In genomic region chr15:87477759-87478687, GRCh38 we compare ENCODE assay signal across 9 cellular contexts.
DNase-seq lines count a peak whose midpoint lies in the region; ATAC-seq, FAIRE-seq and TF ChIP-seq lines count a peak whose summit lies in the region.
"Had no signal": no experiment of that assay in that cellular context is flagged by ENCODE, and none has a peak within 500 bp of the region (broad histone marks: within the 10 kb centered on the region; RNA-seq: fewer than 3 reads in every experiment).

No MANE protein-coding gene starts in this region.

- no peak for TF ChIP-seq POLR2A in IMR-90 (IDR thresholded peaks at IDR 0.05; ENCODE audit: low read depth, low read length)
- no peak for TF ChIP-seq POLR2A in tibial nerve (IDR thresholded peaks at IDR 0.05)

- no peak overlapping the region for H4K5ac ChIP-seq in IMR-90 (ENCODE audit: low read depth, low read length)

- peak in 1 of 2 donors; percentile 41 for TF ChIP-seq EP300 in tibial nerve (IDR thresholded peaks at IDR 0.05)

- H2AK9ac ChIP-seq in IMR-90 (replicated peaks; ENCODE audit: low read depth, low read length, poor library complexity), result no peak overlapping the region

- H3K27me3 ChIP-seq in ACC112 (ENCODE audit: insufficient read depth, low read length) (no peaks in the 10 kb centered on the region), IMR-90 (ENCODE audit: control insufficient read depth, insufficient read depth, low read length) (no peaks in the 10 kb centered on the region), tibial nerve (no peaks in the 10 kb centered on the region)

- dilution Hi-C loops in IMR-90 (cut with HindIII; ENCODE audit: low sequenced_read_pairs, unreplicated experiment), result no loop called here

- peak overlapping the region; percentile 59 for H2AFZ ChIP-seq in ACC112 (ENCODE audit: low read length, unreplicated experiment)
- no peak overlapping the region for H2AFZ ChIP-seq in IMR-90 (replicated peaks; ENCODE audit: low read length, poor library complexity)

- FAIRE-seq in islet of Langerhans (lab: Jason Lieb, UNC) (peak; percentile 96), GM19239 (lab: Jason Lieb, UNC) (no peak)
- FAIRE-seq: TTC549 had no signal

- TF ChIP-seq CTCF in IMR-90 (conservative IDR thresholded peaks at IDR 0.05; ENCODE audit: low read depth, low read length) (no peak), tibial nerve (IDR thresholded peaks at IDR 0.05) (no peak)

- CTCF ChIA-PET in IMR-90 (lab: Yijun Ruan, JAX), result interaction anchor here (0.5 kb wide), 1 partner anchor 9 kb away, joined by 3 read pairs; no protein-coding TSS in a partner anchor

- in situ Hi-C loops in IMR-90 (cut with MboI; ENCODE audit: low sequenced_read_pairs), result no loop called here

- H4K20me1 ChIP-seq in IMR-90 (ENCODE audit: insufficient read depth, low read length), result no peaks in the 10 kb centered on the region

- no peak overlapping the region for H4K91ac ChIP-seq in IMR-90 (ENCODE audit: insufficient read depth, low read depth, low read length)

- no peak overlapping the region for H3K56ac ChIP-seq in IMR-90 (ENCODE audit: extremely low read depth, insufficient read depth, low read length)

- no peak for TF ChIP-seq RAD21 in IMR-90 (IDR thresholded peaks at IDR 0.05; ENCODE audit: low read length)

- H2BK5ac ChIP-seq in IMR-90 (ENCODE audit: low read depth, low read length, poor library complexity, severe bottlenecking), result no peak overlapping the region

- H2BK15ac ChIP-seq in IMR-90 (ENCODE audit: low read depth, low read length), result no peak overlapping the region

- peak; percentile 72 for ATAC-seq in IMR-90 (ENCODE audit: low read depth)

- H3K27ac ChIP-seq in ACC112 (ENCODE audit: low read depth, low read length), result peak overlapping the region; percentile 27; the same call in 1 of the 2 replicates
- H3K27ac ChIP-seq in IMR-90 (ENCODE audit: insufficient read depth, low read length), result no peak overlapping the region
- H3K27ac ChIP-seq in tibial nerve, result peak overlapping the region in 2 of 4 donors; percentile 29 to 37

- H3K4me2 ChIP-seq in IMR-90 (ENCODE audit: low read depth, low read length), result no peak overlapping the region

- H3K9ac ChIP-seq in IMR-90 (ENCODE audit: low read depth, low read length), result no peak overlapping the region

- WGBS in IMR-90 (ENCODE audit: extremely low coverage in 2 of 2, insufficient read length in 1 of 2), 2 experiments, result no CpG with 5 or more reads among the region's 8 CpGs
- 27 to 31% methylated on average over 8 of the region's 8 CpGs for WGBS in tibial nerve, 2 donors

- intact Hi-C loops in IMR-90 (cut with micrococcal nuclease), result no loop called here

- no peaks in the 10 kb centered on the region for H3K36me3 ChIP-seq in ACC112 (ENCODE audit: insufficient read depth, low read length)
- no peaks in the 10 kb centered on the region for H3K36me3 ChIP-seq in IMR-90 (ENCODE audit: control insufficient read depth, insufficient read depth, low read length)
- no peaks in the 10 kb centered on the region for H3K36me3 ChIP-seq in tibial nerve

- H3K4me3 ChIP-seq in ACC112 (ENCODE audit: low read depth, low read length), result peak overlapping the region; percentile 49
- no peak overlapping the region for H3K4me3 ChIP-seq in IMR-90 (ENCODE audit: insufficient read depth, low read depth, low read length)
- peak overlapping the region in 1 of 4 donors; percentile 15 for H3K4me3 ChIP-seq in tibial nerve

- no peak overlapping the region for H3K14ac ChIP-seq in IMR-90 (replicated peaks; ENCODE audit: low read depth, low read length)

- H3K9me3 ChIP-seq in IMR-90 (ENCODE audit: control insufficient read depth, insufficient read depth, low read length), result peaks cover 4% of the 10 kb centered on the region; the same call in 1 of the 2 replicates
- no peaks in the 10 kb centered on the region for H3K9me3 ChIP-seq in tibial nerve

- no peaks in the 10 kb centered on the region for H3K9me1 ChIP-seq in IMR-90 (ENCODE audit: insufficient read depth, low read length)

- POLR2A ChIA-PET in IMR-90 (lab: Charles Lee; ENCODE audit: unreplicated experiment), result no interaction called here

- no peak overlapping the region for H4K8ac ChIP-seq in IMR-90 (ENCODE audit: low read depth in 2 of 2, low read length in 2 of 2)

- no peak overlapping the region for H2AK5ac ChIP-seq in IMR-90 (ENCODE audit: low read depth, low read length)

- no peak overlapping the region for H3K23ac ChIP-seq in IMR-90 (ENCODE audit: low read depth, low read length)

- no TSS peak for BruUV-seq in IMR-90 (replicated peaks; lab: Mats Ljungman, UMichigan)

- H3K4me1 ChIP-seq in ACC112 (ENCODE audit: control insufficient read depth, insufficient read depth, low read length, unreplicated experiment), result peaks cover 5% of the 10 kb centered on the region
- H3K4me1 ChIP-seq in IMR-90 (ENCODE audit: control insufficient read depth, insufficient read depth, low read length), result no peaks in the 10 kb centered on the region
- peaks cover 0 to 10% (median 2%) of the 10 kb centered on the region in 4 donors for H3K4me1 ChIP-seq in tibial nerve

- H3K18ac ChIP-seq in IMR-90 (ENCODE audit: low read depth, low read length), result no peak overlapping the region

- H3K4ac ChIP-seq in IMR-90 (ENCODE audit: low read depth, low read length), result no peak overlapping the region

- DNase-seq in IMR-90 (peak; percentile 49), amygdala (lab: John Stamatoyannopoulos, UW) (peak in 36 of 56 donors; percentile 1 to 65 (median 12)), tibial nerve (ENCODE audit: low spot score in 2 of 2) (peak; percentile 17 to 66), GM19239 (ENCODE audit: insufficient read length, low spot score) (no peak), NK-92 (lab: John Stamatoyannopoulos, UW; ENCODE audit: unreplicated experiment) (no peak)
- no peak for DNase-seq in activated CD4-positive, alpha-beta T cell treated with anti-CD3 and anti-CD28 coated beads for 4 hours

- no peak overlapping the region for H2BK20ac ChIP-seq in IMR-90 (ENCODE audit: low read depth, low read length)

- H2BK120ac ChIP-seq in IMR-90 (ENCODE audit: low read depth, low read length), result no peak overlapping the region

- H3K79me1 ChIP-seq in IMR-90 (ENCODE audit: low read depth in 1 of 2, low read length in 2 of 2), result no peaks in the 10 kb centered on the region

- H3K79me2 ChIP-seq in ACC112 (ENCODE audit: control insufficient read depth, insufficient read depth, low read length, unreplicated experiment), result no peaks in the 10 kb centered on the region

TF ChIP-seq in IMR-90, 13 proteins besides CTCF, POLR2A, EP300 and RAD21:
- TF ChIP-seq BHLHE40 (IDR thresholded peaks at IDR 0.05; ENCODE audit: low read depth, low read length) (no peak), NFE2L2 (IDR thresholded peaks at IDR 0.05; ENCODE audit: low read depth, low read length) (no peak), FOS (IDR thresholded peaks at IDR 0.05; ENCODE audit: low read depth, low read length) (no peak), ELK1 (IDR thresholded peaks at IDR 0.05; ENCODE audit: borderline replicate concordance, low read depth, low read length) (no peak), MAFK (IDR thresholded peaks at IDR 0.05; ENCODE audit: low read depth, low read length) (no peak), CHD1 (IDR thresholded peaks at IDR 0.05; ENCODE audit: low read depth, low read length) (no peak), USF2 (IDR thresholded peaks at IDR 0.05; ENCODE audit: low read depth, low read length) (no peak; the same call in 1 of the 2 replicates), SMC3 (IDR thresholded peaks at IDR 0.05; ENCODE audit: low read depth, low read length) (no peak), CEBPB (IDR thresholded peaks at IDR 0.05; ENCODE audit: low read depth, low read length) (no peak)
TF ChIP-seq in IMR-90: peak in this region for 0.

Comparison
In these comparisons a context has a peak if more than half of its experiments do, and no peak if none do; other contexts are left out.
1. DNase-seq: peak in IMR-90 (single experiment), amygdala (36 of 56) and tibial nerve (2 of 2); none in GM19239 (single experiment), activated CD4-positive, alpha-beta T cell treated with anti-CD3 and anti-CD28 coated beads for 4 hours (0 of 2) and NK-92 (single experiment).